ENCODE assay signal across 19 cellular contexts in genomic region chr11:44445500-44446340, GRCh38.
DNase-seq lines count a peak whose midpoint lies in the region; ATAC-seq, FAIRE-seq and TF ChIP-seq lines count a peak whose summit lies in the region.
"Had no signal": no experiment of that assay in that cellular context is flagged by ENCODE, and none has a peak within 500 bp of the region (broad histone marks: within the 10 kb centered on the region; RNA-seq: fewer than 3 reads in every experiment).

No MANE protein-coding gene starts in this region.

- peaks cover 12% of the 10 kb centered on the region for H3K9me3 Mint-ChIP-seq in endodermal cell

- H3K9ac ChIP-seq in endodermal cell (ENCODE audit: extremely low read depth, low read length, poor library complexity, severe bottlenecking) = no peak overlapping the region
- H3K9ac ChIP-seq: BLaER1 treated with 17β-estradiol and CSF1 and Interleukin-3, amounts not matched to agents 10 nM and 100 nM had no signal

- ATAC-seq in omental fat pad (ENCODE audit: low FRiP score) = no peak
- ATAC-seq in GM21447 (IDR thresholded peaks at IDR 0.05; ENCODE audit: unreplicated experiment) = no peak
- ATAC-seq: stimulated activated naive CD8-positive, alpha-beta T cell treated with anti-CD3 and anti-CD28 coated beads, Interleukin-15, Interleukin-2, amounts not matched to agents 100 U/mL and 50 U/mL, for 24 hours; T-helper 17 cell had no signal

- no peaks in the 10 kb centered on the region for H3K27me3 ChIP-seq in endodermal cell (ENCODE audit: control insufficient read depth, insufficient read depth, low read length, poor library complexity, severe bottlenecking)
- H3K27me3 ChIP-seq: BLaER1 treated with 17β-estradiol and CSF1 and Interleukin-3, amounts not matched to agents 10 nM and 100 nM had no signal

- H3K27me3 Mint-ChIP-seq in endodermal cell (ENCODE audit: insufficient read depth) = peaks cover 11% of the 10 kb centered on the region

- H3K4me1 ChIP-seq in endodermal cell (ENCODE audit: control insufficient read depth, insufficient read depth, low read length) = peaks cover 3% of the 10 kb centered on the region

- WGBS in endodermal cell (ENCODE audit: insufficient coverage in 1 of 2, insufficient read length in 1 of 2), 2 experiments = 65% methylated on average over 9 of the region's 9 CpGs

- H3K4me1 Mint-ChIP-seq in endodermal cell = peaks cover 11% of the 10 kb centered on the region
- H3K4me1 Mint-ChIP-seq: central memory CD8-positive, alpha-beta T cell had no signal

- FAIRE-seq in G401.6 (lab: Jason Lieb, UNC) = peak; percentile 99
- FAIRE-seq: endothelial cell of umbilical vein, GM12892 had no signal

- no peak overlapping the region for H3K4me3 Mint-ChIP-seq in endodermal cell
- H3K4me3 Mint-ChIP-seq: central memory CD8-positive, alpha-beta T cell; T-helper 17 cell had no signal

- no peak overlapping the region for H3K27ac ChIP-seq in endodermal cell (ENCODE audit: low read depth, low read length)
- H3K27ac ChIP-seq: BLaER1 treated with 17β-estradiol and CSF1 and Interleukin-3, amounts not matched to agents 10 nM and 100 nM had no signal

- H3K36me3 Mint-ChIP-seq in endodermal cell (ENCODE audit: low read depth) = no peaks in the 10 kb centered on the region

- DNase-seq in NCI-H226 = peak; percentile 45
- peak; percentile 88 for DNase-seq in endodermal cell
- peak; percentile 1 for DNase-seq in renal cortical epithelial cell (ENCODE audit: low read depth)
- no peak for DNase-seq in omental fat pad (ENCODE audit: low spot score)
- DNase-seq in NCI-H1417 treated with DMSO at 0.1 percent for 48 hours (lab: John Stamatoyannopoulos, UW) = no peak
- DNase-seq: activated CD4-positive, alpha-beta T cell treated with anti-CD3 and anti-CD28 coated beads for 48 hours; MG63; NCI-H2029 treated with DMSO at 0.1 percent for 48 hours; occipital lobe; SHP77; small intestine; stimulated activated naive CD8-positive, alpha-beta T cell treated with anti-CD3 and anti-CD28 coated beads, Interleukin-15, Interleukin-2, amounts not matched to agents 100 U/mL and 50 U/mL, for 24 hours; T-helper 17 cell had no signal

- TF ChIP-seq CTCF in endodermal cell (conservative IDR thresholded peaks at IDR 0.05) (no peak), omental fat pad (IDR thresholded peaks at IDR 0.05) (no peak)

- H3K36me3 ChIP-seq in endodermal cell (ENCODE audit: control insufficient read depth, insufficient read depth, low read length) = no peaks in the 10 kb centered on the region
- H3K36me3 ChIP-seq: BLaER1 treated with 17β-estradiol and CSF1 and Interleukin-3, amounts not matched to agents 10 nM and 100 nM; MG63 had no signal

- H3K27ac Mint-ChIP-seq in endodermal cell = peak overlapping the region; percentile 52
- H3K27ac Mint-ChIP-seq: T-helper 17 cell had no signal

- H3K9me3 ChIP-seq in endodermal cell (ENCODE audit: control insufficient read depth, low read length) = peaks cover 5% of the 10 kb centered on the region

- no peak overlapping the region for H3K4me3 ChIP-seq in endodermal cell (ENCODE audit: low read length)
- H3K4me3 ChIP-seq: BLaER1 treated with 17β-estradiol and CSF1 and Interleukin-3, amounts not matched to agents 10 nM and 100 nM; MG63 had no signal

Comparison
In these comparisons a context has a peak if more than half of its experiments do, and no peak if none do; other contexts are left out.
1. DNase-seq: peak in NCI-H226 (single experiment), endodermal cell (single experiment) and renal cortical epithelial cell (single experiment); none in omental fat pad (single experiment) and NCI-H1417 treated with DMSO at 0.1 percent for 48 hours (single experiment).